Comparison of ENCODE assay signal across 1 cellular context in the genomic region with DNA sequence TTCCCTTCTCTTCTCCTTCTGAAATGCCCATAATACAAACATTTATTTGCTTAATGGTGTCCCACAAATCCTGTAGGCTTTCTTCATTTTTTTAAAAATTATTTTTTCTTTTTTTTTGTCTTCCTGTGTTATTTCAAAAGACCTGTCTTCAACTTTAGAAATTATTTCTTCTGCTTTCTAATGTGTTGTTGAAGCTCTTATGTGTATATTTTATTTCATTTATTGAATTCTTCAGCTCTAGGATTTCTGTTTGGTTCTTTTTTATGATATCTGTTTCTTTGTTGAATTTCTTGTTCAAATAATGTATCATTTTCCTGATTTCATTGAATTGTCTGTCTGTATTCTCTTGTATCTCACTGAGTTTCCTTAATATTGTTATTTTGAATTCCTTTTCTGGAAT.
TF ChIP-seq lines count a peak whose summit lies in the region.

No MANE protein-coding gene starts in this region.

TF ChIP-seq in K562, 482 proteins besides CTCF, POLR2A, EP300 and RAD21 (continued from another document):
- TF ChIP-seq, protein P1, sequence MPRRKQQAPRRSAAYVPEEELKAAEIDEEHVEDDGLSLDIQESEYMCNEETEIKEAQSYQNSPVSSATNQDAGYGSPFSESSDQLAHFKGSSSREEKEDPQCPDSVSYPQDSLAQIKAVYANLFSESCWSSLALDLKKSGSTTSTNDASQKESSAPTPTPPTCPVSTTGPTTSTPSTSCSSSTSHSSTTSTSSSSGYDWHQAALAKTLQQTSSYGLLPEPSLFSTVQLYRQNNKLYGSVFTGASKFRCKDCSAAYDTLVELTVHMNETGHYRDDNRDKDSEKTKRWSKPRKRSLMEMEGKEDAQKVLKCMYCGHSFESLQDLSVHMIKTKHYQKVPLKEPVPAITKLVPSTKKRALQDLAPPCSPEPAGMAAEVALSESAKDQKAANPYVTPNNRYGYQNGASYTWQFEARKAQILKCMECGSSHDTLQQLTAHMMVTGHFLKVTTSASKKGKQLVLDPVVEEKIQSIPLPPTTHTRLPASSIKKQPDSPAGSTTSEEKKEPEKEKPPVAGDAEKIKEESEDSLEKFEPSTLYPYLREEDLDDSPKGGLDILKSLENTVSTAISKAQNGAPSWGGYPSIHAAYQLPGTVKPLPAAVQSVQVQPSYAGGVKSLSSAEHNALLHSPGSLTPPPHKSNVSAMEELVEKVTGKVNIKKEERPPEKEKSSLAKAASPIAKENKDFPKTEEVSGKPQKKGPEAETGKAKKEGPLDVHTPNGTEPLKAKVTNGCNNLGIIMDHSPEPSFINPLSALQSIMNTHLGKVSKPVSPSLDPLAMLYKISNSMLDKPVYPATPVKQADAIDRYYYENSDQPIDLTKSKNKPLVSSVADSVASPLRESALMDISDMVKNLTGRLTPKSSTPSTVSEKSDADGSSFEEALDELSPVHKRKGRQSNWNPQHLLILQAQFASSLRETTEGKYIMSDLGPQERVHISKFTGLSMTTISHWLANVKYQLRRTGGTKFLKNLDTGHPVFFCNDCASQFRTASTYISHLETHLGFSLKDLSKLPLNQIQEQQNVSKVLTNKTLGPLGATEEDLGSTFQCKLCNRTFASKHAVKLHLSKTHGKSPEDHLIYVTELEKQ (CRISPR knock-in tag; IDR thresholded peaks at IDR 0.05): no peak
- TF ChIP-seq ARID2 (IDR thresholded peaks at IDR 0.05): no peak
- no peak for TF ChIP-seq ZNF76 (CRISPR knock-in tag; IDR thresholded peaks at IDR 0.05; ENCODE audit: borderline replicate concordance)
- TF ChIP-seq, protein P2, sequence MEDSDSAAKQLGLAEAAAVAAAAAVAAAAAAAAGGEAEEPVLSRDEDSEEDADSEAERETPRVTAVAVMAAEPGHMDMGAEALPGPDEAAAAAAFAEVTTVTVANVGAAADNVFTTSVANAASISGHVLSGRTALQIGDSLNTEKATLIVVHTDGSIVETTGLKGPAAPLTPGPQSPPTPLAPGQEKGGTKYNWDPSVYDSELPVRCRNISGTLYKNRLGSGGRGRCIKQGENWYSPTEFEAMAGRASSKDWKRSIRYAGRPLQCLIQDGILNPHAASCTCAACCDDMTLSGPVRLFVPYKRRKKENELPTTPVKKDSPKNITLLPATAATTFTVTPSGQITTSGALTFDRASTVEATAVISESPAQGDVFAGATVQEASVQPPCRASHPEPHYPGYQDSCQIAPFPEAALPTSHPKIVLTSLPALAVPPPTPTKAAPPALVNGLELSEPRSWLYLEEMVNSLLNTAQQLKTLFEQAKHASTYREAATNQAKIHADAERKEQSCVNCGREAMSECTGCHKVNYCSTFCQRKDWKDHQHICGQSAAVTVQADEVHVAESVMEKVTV (CRISPR knock-in tag; IDR thresholded peaks at IDR 0.05): no peak
- TF ChIP-seq NFE2 (IDR thresholded peaks at IDR 0.05; ENCODE audit: low read depth): no peak
- no peak for TF ChIP-seq SRSF9 (IDR thresholded peaks at IDR 0.05; ENCODE audit: borderline replicate concordance, low read depth, low read length)
